Comparison of ENCODE assay signal across 1 cellular context in genomic region chr17:77391668-77392375, GRCh38.
TF ChIP-seq lines count a peak whose summit lies in the region.

No MANE protein-coding gene starts in this region.

TF ChIP-seq in HepG2, 621 proteins besides CTCF, POLR2A, EP300 and RAD21 (continued from another document and continues in another):
- TF ChIP-seq SKIL (CRISPR knock-in tag; IDR thresholded peaks at IDR 0.05; ENCODE audit: borderline replicate concordance), result no peak
- TF ChIP-seq MAFK (conservative IDR thresholded peaks at IDR 0.05 in 1 of 2, IDR thresholded peaks at IDR 0.05 in 1 of 2; ENCODE audit: low read length in 2 of 2), result no peak
- no peak for TF ChIP-seq HCFC1 (IDR thresholded peaks at IDR 0.05; ENCODE audit: low read depth, low read length)
- TF ChIP-seq ZNF773 (CRISPR knock-in tag; IDR thresholded peaks at IDR 0.05; ENCODE audit: borderline replicate concordance), result no peak
- no peak; the same call in 1 of the 2 replicates for TF ChIP-seq ZSCAN9 (CRISPR knock-in tag; IDR thresholded peaks at IDR 0.05; ENCODE audit: borderline replicate concordance)
- no peak for TF ChIP-seq HOMEZ (CRISPR knock-in tag; IDR thresholded peaks at IDR 0.05; ENCODE audit: low read depth)
- peak; percentile 14 for TF ChIP-seq MED8 (CRISPR knock-in tag; IDR thresholded peaks at IDR 0.05; ENCODE audit: insufficient replicate concordance)
- TF ChIP-seq XBP1 (CRISPR knock-in tag; IDR thresholded peaks at IDR 0.05), result no peak
- no peak for TF ChIP-seq CREBL2 (CRISPR knock-in tag; IDR thresholded peaks at IDR 0.05; ENCODE audit: borderline replicate concordance)
- no peak; the same call in 1 of the 2 replicates for TF ChIP-seq ZNF619 (CRISPR knock-in tag; IDR thresholded peaks at IDR 0.05)
- TF ChIP-seq U2AF1 (optimal IDR thresholded peaks at IDR 0.05; ENCODE audit: low read depth, low read length), result peak; percentile 27
- no peak for TF ChIP-seq ZNF350 (CRISPR knock-in tag; IDR thresholded peaks at IDR 0.05; ENCODE audit: borderline replicate concordance, low read depth)
- no peak for TF ChIP-seq ETV6 (CRISPR knock-in tag; conservative IDR thresholded peaks at IDR 0.05)
- TF ChIP-seq ATF2 (CRISPR knock-in tag; IDR thresholded peaks at IDR 0.05), result no peak
- no peak for TF ChIP-seq KLF13 (CRISPR knock-in tag; IDR thresholded peaks at IDR 0.05)
- TF ChIP-seq KMT2A (CRISPR knock-in tag; IDR thresholded peaks at IDR 0.05), result no peak
- no peak for TF ChIP-seq MAFG (CRISPR knock-in tag; IDR thresholded peaks at IDR 0.05)
- no peak for TF ChIP-seq GMEB2 (CRISPR knock-in tag; IDR thresholded peaks at IDR 0.05; ENCODE audit: low read depth)
- TF ChIP-seq CEBPB (IDR thresholded peaks at IDR 0.05; ENCODE audit: borderline replicate concordance, low read depth, low read length), result no peak
- no peak for TF ChIP-seq ZBTB3 (CRISPR knock-in tag; IDR thresholded peaks at IDR 0.05; ENCODE audit: borderline replicate concordance, low read depth)
- TF ChIP-seq HNRNPLL (IDR thresholded peaks at IDR 0.05; ENCODE audit: low read depth, low read length, poor library complexity, severe bottlenecking), result no peak
- TF ChIP-seq GABPB1 (CRISPR knock-in tag; IDR thresholded peaks at IDR 0.05), result no peak
- no peak for TF ChIP-seq MTF1 (CRISPR knock-in tag; IDR thresholded peaks at IDR 0.05)
- TF ChIP-seq ZNF296 (CRISPR knock-in tag; conservative IDR thresholded peaks at IDR 0.05), result no peak
- TF ChIP-seq ZNF12 (CRISPR knock-in tag; IDR thresholded peaks at IDR 0.05), result no peak
- TF ChIP-seq LRRFIP1 (CRISPR knock-in tag; conservative IDR thresholded peaks at IDR 0.05), result no peak
- 0 out of 2 replicates have a peak, but pooled peaks have one; percentile 29 for TF ChIP-seq ZNF577 (CRISPR knock-in tag; IDR thresholded peaks at IDR 0.05; ENCODE audit: borderline replicate concordance, low read depth)
- TF ChIP-seq POLR2G (IDR thresholded peaks at IDR 0.05; ENCODE audit: low read depth, low read length), result no peak; the same call in 1 of the 2 replicates
- TF ChIP-seq SNAPC2 (CRISPR knock-in tag; IDR thresholded peaks at IDR 0.05), result no peak
- no peak for TF ChIP-seq HES4 (CRISPR knock-in tag; IDR thresholded peaks at IDR 0.05; ENCODE audit: borderline replicate concordance)
- TF ChIP-seq ZNF205 (CRISPR knock-in tag; IDR thresholded peaks at IDR 0.05), result no peak
- no peak for TF ChIP-seq MBNL3 (CRISPR knock-in tag; conservative IDR thresholded peaks at IDR 0.05)
- no peak for TF ChIP-seq HNF1A (IDR thresholded peaks at IDR 0.05; ENCODE audit: low read depth)
- no peak for TF ChIP-seq HNF1A (CRISPR knock-in tag; IDR thresholded peaks at IDR 0.05; ENCODE audit: borderline replicate concordance)
- TF ChIP-seq ZBTB42 (CRISPR knock-in tag; IDR thresholded peaks at IDR 0.05), result no peak
- TF ChIP-seq ZNF816 (CRISPR knock-in tag; IDR thresholded peaks at IDR 0.05; ENCODE audit: borderline replicate concordance), result no peak
- no peak for TF ChIP-seq ZNF280B (CRISPR knock-in tag; IDR thresholded peaks at IDR 0.05; ENCODE audit: borderline replicate concordance)
- 0 out of 2 replicates have a peak, but pooled peaks have one; percentile 31 for TF ChIP-seq ZNF567 (CRISPR knock-in tag; IDR thresholded peaks at IDR 0.05; ENCODE audit: borderline replicate concordance)
- TF ChIP-seq ZNF235 (CRISPR knock-in tag; IDR thresholded peaks at IDR 0.05; ENCODE audit: borderline replicate concordance), result peak; percentile 86; the same call in 1 of the 2 replicates
- no peak for TF ChIP-seq ZNF317 (CRISPR knock-in tag; IDR thresholded peaks at IDR 0.05)
- TF ChIP-seq TERF1 (CRISPR knock-in tag; IDR thresholded peaks at IDR 0.05), result no peak
- TF ChIP-seq KDM2A (CRISPR knock-in tag; IDR thresholded peaks at IDR 0.05; ENCODE audit: borderline replicate concordance, low read depth), result no peak; the same call in 1 of the 2 replicates
- no peak for TF ChIP-seq ZNF850 (CRISPR knock-in tag; conservative IDR thresholded peaks at IDR 0.05)
- peak; percentile 30; the same call in 1 of the 2 replicates for TF ChIP-seq ZNF543 (CRISPR knock-in tag; IDR thresholded peaks at IDR 0.05)
- TF ChIP-seq ZBTB38 (CRISPR knock-in tag; IDR thresholded peaks at IDR 0.05), result no peak
- TF ChIP-seq ATF4 (CRISPR knock-in tag; IDR thresholded peaks at IDR 0.05), result no peak
- no peak for TF ChIP-seq TBX2 (CRISPR knock-in tag; IDR thresholded peaks at IDR 0.05; ENCODE audit: borderline replicate concordance)
